Comparison of ENCODE assay signal across 16 cellular contexts in the genomic region with DNA sequence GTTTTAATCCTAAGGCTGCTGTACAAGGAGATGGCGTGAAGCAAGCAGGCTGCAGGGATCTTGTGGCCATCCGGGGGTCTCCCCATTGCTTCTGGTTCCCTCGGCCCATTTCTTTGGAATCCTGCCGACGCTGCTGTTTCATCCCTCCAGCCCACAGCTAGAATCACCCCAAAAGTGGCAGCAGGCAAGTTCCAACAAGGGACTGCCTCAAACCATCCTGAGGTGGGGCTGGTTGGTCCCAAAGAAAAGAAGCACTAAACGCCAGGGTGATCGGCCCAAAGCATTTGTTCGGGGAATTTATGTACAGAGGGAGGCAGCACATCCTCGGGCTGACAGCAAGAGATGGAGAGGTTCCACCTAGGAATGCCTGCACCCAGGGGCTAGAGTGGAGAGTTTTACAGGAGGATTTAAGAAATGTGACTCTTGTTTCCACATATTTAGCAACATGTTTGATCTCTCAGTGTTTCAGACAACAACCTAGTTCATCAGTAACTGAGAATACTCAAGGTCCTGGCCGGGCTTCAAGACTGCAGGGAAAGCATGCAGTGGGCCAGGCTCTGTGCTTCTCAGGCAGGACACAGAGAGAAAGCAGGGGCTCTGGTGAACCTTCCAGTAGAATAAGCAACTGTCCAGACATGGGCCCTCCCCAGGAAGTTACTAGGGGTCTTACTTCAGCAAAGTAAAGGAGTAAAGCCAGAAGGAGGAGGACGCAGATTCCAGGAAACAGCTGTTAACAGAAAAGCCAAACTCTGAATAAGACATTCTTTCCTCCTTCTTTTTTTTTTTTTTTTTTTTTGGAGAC. TPM values are rescaled to one million over a fixed set of nuclear protein-coding genes. Genes with fewer than 3 reads are reported as not detected.
A peak's percentile ranks its signal among the peaks of the same experiment; 100 is the strongest.
DNase-seq lines count a peak whose midpoint lies in the region; TF ChIP-seq lines count a peak whose summit lies in the region.
"Had no signal": no experiment of that assay in that cellular context is flagged by ENCODE, and none has a peak within 500 bp of the region (broad histone marks: within the 10 kb centered on the region; RNA-seq: fewer than 3 reads in every experiment).

No MANE protein-coding gene starts in this region.

- no peaks in the 10 kb centered on the region for H3K9me3 Mint-ChIP-seq in endothelial cell (ENCODE audit: unreplicated experiment)
- no peaks in the 10 kb centered on the region for H3K9me3 Mint-ChIP-seq in neural crest cell
- H3K9me3 Mint-ChIP-seq: natural killer cell treated with Interleukin-12 subunit alpha and Interleukin-12 subunit beta and Interleukin-15 and Interleukin-18, amount 100 ng/mL, for 72 hours had no signal

- H3K4me3 Mint-ChIP-seq in endothelial cell (ENCODE audit: unreplicated experiment) (peak overlapping the region; percentile 69), neural crest cell (peak overlapping the region; percentile 79)
- H3K4me3 Mint-ChIP-seq: natural killer cell treated with Interleukin-12 subunit alpha and Interleukin-12 subunit beta and Interleukin-15 and Interleukin-18, amount 100 ng/mL, for 72 hours had no signal

- H3K23ac ChIP-seq in mesendoderm (ENCODE audit: low read length): no peak overlapping the region

- H3K9ac ChIP-seq in BLaER1 (no peak overlapping the region), mesendoderm (ENCODE audit: low read length) (no peak overlapping the region)

- peaks cover 8% of the 10 kb centered on the region for H3K79me1 ChIP-seq in mesendoderm (ENCODE audit: low read length)

- no peak overlapping the region for H2BK120ac ChIP-seq in mesendoderm (ENCODE audit: low read depth, low read length)

- H2BK5ac ChIP-seq in mesendoderm (ENCODE audit: low read length): no peak overlapping the region

- H3K27ac Mint-ChIP-seq in endothelial cell (ENCODE audit: unreplicated experiment) (peak overlapping the region; percentile 81), neural crest cell (ENCODE audit: unreplicated experiment) (no peak overlapping the region)

- H2AFZ ChIP-seq in hepatocyte: no peak overlapping the region

- H4K8ac ChIP-seq in mesendoderm (ENCODE audit: low read depth, low read length): no peak overlapping the region

- H3K27me3 Mint-ChIP-seq in endothelial cell (ENCODE audit: unreplicated experiment) (peaks cover 12% of the 10 kb centered on the region), neural crest cell (ENCODE audit: low read depth) (no peaks in the 10 kb centered on the region)
- H3K27me3 Mint-ChIP-seq: natural killer cell treated with Interleukin-12 subunit alpha and Interleukin-12 subunit beta and Interleukin-15 and Interleukin-18, amount 100 ng/mL, for 72 hours had no signal

- no peaks in the 10 kb centered on the region for H3K9me2 ChIP-seq in hepatocyte (replicated peaks; ENCODE audit: insufficient read depth)

- no peak overlapping the region for H3K4ac ChIP-seq in mesendoderm (ENCODE audit: low read depth, low read length)

- no peaks in the 10 kb centered on the region for H3K27me3 ChIP-seq in BLaER1
- no peaks in the 10 kb centered on the region for H3K27me3 ChIP-seq in hepatocyte
- H3K27me3 ChIP-seq in H7 (ENCODE audit: control insufficient read depth, insufficient read depth, low read length): no peaks in the 10 kb centered on the region
- H3K27me3 ChIP-seq in mesendoderm (ENCODE audit: insufficient read depth, low read length, poor library complexity): no peaks in the 10 kb centered on the region

- 87% methylated on average over 11 of the region's 11 CpGs for WGBS in hepatocyte (ENCODE audit: low lambda C conversion rate, missing lambda C conversion rate)
- WGBS in mesendoderm (ENCODE audit: extremely low coverage, insufficient coverage, low lambda C conversion rate): no CpG with 5 or more reads among the region's 11 CpGs

- H3K4me1 ChIP-seq in BLaER1: peaks cover 46% of the 10 kb centered on the region
- peaks cover 10% of the 10 kb centered on the region for H3K4me1 ChIP-seq in hepatocyte (ENCODE audit: insufficient read depth)
- peaks cover 7% of the 10 kb centered on the region for H3K4me1 ChIP-seq in mesendoderm (ENCODE audit: control insufficient read depth, low read depth, low read length)

- TF ChIP-seq CTCF in endothelial cell (IDR thresholded peaks at IDR 0.05; ENCODE audit: unreplicated experiment): no peak
- TF ChIP-seq CTCF in neural crest cell (conservative IDR thresholded peaks at IDR 0.05): no peak
- no peak for TF ChIP-seq CTCF in hepatocyte (IDR thresholded peaks at IDR 0.05; ENCODE audit: poor library complexity)

- no peak overlapping the region for H4K5ac ChIP-seq in mesendoderm (ENCODE audit: low read length)

- DNase-seq in KBM-7 (peak; percentile 31), endothelial cell (ENCODE audit: low spot score) (peak; percentile 17), neural crest cell (ENCODE audit: low read depth, low spot score) (no peak), hepatocyte (ENCODE audit: low spot score) (no peak), H7 (no peak), mesendoderm (no peak)
- no peak for DNase-seq in stimulated activated CD4-positive, alpha-beta T cell treated with anti-CD3 and anti-CD28 coated beads, Interleukin-4, amount 100 ng/mL, for 24 hours
- DNase-seq: activated CD8-positive, alpha-beta memory T cell treated with anti-CD3 and anti-CD28 coated beads, Interleukin-2, amount 50 U/mL, for 4 hours; activated naive CD4-positive, alpha-beta T cell treated with Interleukin-2 at 50 U/mL for 16 hours; effector CD4-positive, alpha-beta T cell; NCI-H146; NCI-H446; substantia nigra had no signal

- H3K36me3 Mint-ChIP-seq in endothelial cell (ENCODE audit: low read depth, unreplicated experiment): peaks cover 13% of the 10 kb centered on the region
- H3K36me3 Mint-ChIP-seq in neural crest cell (ENCODE audit: low read depth): no peaks in the 10 kb centered on the region
- H3K36me3 Mint-ChIP-seq: natural killer cell treated with Interleukin-12 subunit alpha and Interleukin-12 subunit beta and Interleukin-15 and Interleukin-18, amount 100 ng/mL, for 72 hours had no signal

- H3K27ac ChIP-seq in BLaER1 (no peak overlapping the region), hepatocyte (no peak overlapping the region), mesendoderm (ENCODE audit: low read depth, low read length) (no peak overlapping the region)

- no peaks in the 10 kb centered on the region for H3K9me3 ChIP-seq in BLaER1
- H3K9me3 ChIP-seq in hepatocyte (ENCODE audit: low read depth): no peaks in the 10 kb centered on the region

- peaks cover 12% of the 10 kb centered on the region for H4K20me1 ChIP-seq in BLaER1
- peaks cover 8% of the 10 kb centered on the region for H4K20me1 ChIP-seq in hepatocyte (ENCODE audit: insufficient read depth, poor library complexity, severe bottlenecking)

- H3K56ac ChIP-seq in mesendoderm (ENCODE audit: low read length): no peak overlapping the region

- no peak overlapping the region for H2BK15ac ChIP-seq in mesendoderm (replicated peaks; ENCODE audit: low read depth)

- H3K36me3 ChIP-seq in BLaER1: no peaks in the 10 kb centered on the region
- no peaks in the 10 kb centered on the region for H3K36me3 ChIP-seq in hepatocyte (replicated peaks; ENCODE audit: insufficient read depth, low read depth)
- no peaks in the 10 kb centered on the region for H3K36me3 ChIP-seq in H7 (replicated peaks; ENCODE audit: control insufficient read depth, insufficient read depth, low read length)
- H3K36me3 ChIP-seq in mesendoderm (ENCODE audit: control insufficient read depth, insufficient read depth, low read length): no peaks in the 10 kb centered on the region

- 0 out of 2 replicates have a peak overlapping the region, but pooled peaks have one; percentile 2 for H3K4me2 ChIP-seq in BLaER1
- no peak overlapping the region for H3K4me2 ChIP-seq in hepatocyte
- H3K4me2 ChIP-seq in mesendoderm (ENCODE audit: low read length): no peak overlapping the region

- no peak overlapping the region for H2AK5ac ChIP-seq in mesendoderm (ENCODE audit: low read length)

- in situ Hi-C loops in KBM-7 (cut with MboI; ENCODE audit: low pct_unique_long_range_greater_than_20kb, low sequenced_read_pairs): no loop called here

- peaks cover 38% of the 10 kb centered on the region for H3K4me1 Mint-ChIP-seq in endothelial cell (ENCODE audit: unreplicated experiment)
- H3K4me1 Mint-ChIP-seq in neural crest cell: peaks cover 22% of the 10 kb centered on the region

- no peak overlapping the region for H3K4me3 ChIP-seq in BLaER1
- H3K4me3 ChIP-seq in hepatocyte: no peak overlapping the region
- no peak overlapping the region for H3K4me3 ChIP-seq in H7 (ENCODE audit: insufficient read depth, low read depth, low read length)
- no peak overlapping the region for H3K4me3 ChIP-seq in mesendoderm (ENCODE audit: low read length)

- no peak overlapping the region for H3K18ac ChIP-seq in mesendoderm (ENCODE audit: low read length)

- H3K79me2 ChIP-seq in hepatocyte (peaks cover 24% of the 10 kb centered on the region), mesendoderm (ENCODE audit: control insufficient read depth, insufficient read depth, low read length) (peaks cover 4% of the 10 kb centered on the region)

RNA-seq across cellular contexts. Expression of a gene that starts 4.3 kb away (rescaled TPM):
- total RNA-seq in endothelial cell (ENCODE audit: unreplicated experiment) (84.4 TPM), neural crest cell (105 and 106 TPM in 2 replicates), hepatocyte (34.8 and 47.5 TPM in 2 replicates)
- polyA plus RNA-seq in hepatocyte: 75.3 and 121 TPM in 2 replicates
- 45.7 and 89.0 TPM in 2 replicates for total RNA-seq in H7 (2014; rRNA removed; shearing (Covaris generic))
- polyA plus RNA-seq in mesendoderm (2013, experiment 1 of 2): 38.7 TPM
- polyA plus RNA-seq in mesendoderm (2013, experiment 2 of 2): 40.8 TPM

RNA-seq across cellular contexts. Expression of a gene that starts 11.1 kb away (rescaled TPM):
- 11.6 TPM for total RNA-seq in endothelial cell (ENCODE audit: unreplicated experiment)
- total RNA-seq in neural crest cell: 14.3 and 14.5 TPM in 2 replicates
- total RNA-seq in hepatocyte: 0.96 and 2.1 TPM in 2 replicates
- polyA plus RNA-seq in hepatocyte: 6.0 and 8.8 TPM in 2 replicates
- 25.6 and 32.7 TPM in 2 replicates for total RNA-seq in H7 (2014; rRNA removed; shearing (Covaris generic))
- 3.8 TPM for polyA plus RNA-seq in mesendoderm (2013, experiment 1 of 2)
- polyA plus RNA-seq in mesendoderm (2013, experiment 2 of 2): 4.0 TPM

RNA-seq across cellular contexts. Expression of a gene that starts 21.0 kb away (rescaled TPM):
- total RNA-seq in endothelial cell (ENCODE audit: unreplicated experiment) (26.7 TPM), neural crest cell (1.7 and 2.3 TPM in 2 replicates), hepatocyte (48.0 and 73.4 TPM in 2 replicates)
- polyA plus RNA-seq in hepatocyte: 136 and 184 TPM in 2 replicates
- 11.9 and 15.7 TPM in 2 replicates for total RNA-seq in H7 (2014; rRNA removed; shearing (Covaris generic))
- polyA plus RNA-seq in mesendoderm (2013, experiment 1 of 2): 7.0 TPM
- 6.5 TPM for polyA plus RNA-seq in mesendoderm (2013, experiment 2 of 2)
- total RNA-seq: HT1080 had no signal

RNA-seq across cellular contexts. Expression of a gene that starts 36.3 kb away (rescaled TPM):
- total RNA-seq in endothelial cell (ENCODE audit: unreplicated experiment) (114 TPM), neural crest cell (132 and 134 TPM in 2 replicates), hepatocyte (75.7 and 85.0 TPM in 2 replicates)
- 192 and 203 TPM in 2 replicates for polyA plus RNA-seq in hepatocyte
- 80.7 and 94.3 TPM in 2 replicates for total RNA-seq in H7 (2014; rRNA removed; shearing (Covaris generic))
- polyA plus RNA-seq in mesendoderm (2013, experiment 1 of 2): 173 TPM
- polyA plus RNA-seq in mesendoderm (2013, experiment 2 of 2): 175 TPM

RNA-seq across cellular contexts. Expression of a gene that starts 47.8 kb away (rescaled TPM):
- total RNA-seq in endothelial cell (ENCODE audit: unreplicated experiment) (71.0 TPM), neural crest cell (32.1 and 34.1 TPM in 2 replicates), hepatocyte (7.5 and 10.1 TPM in 2 replicates)
- polyA plus RNA-seq in hepatocyte: 15.3 and 21.3 TPM in 2 replicates
- total RNA-seq in H7 (2014; rRNA removed; shearing (Covaris generic)): 12.0 and 16.8 TPM in 2 replicates
- polyA plus RNA-seq in mesendoderm (2013, experiment 1 of 2): 39.1 TPM
- 38.3 TPM for polyA plus RNA-seq in mesendoderm (2013, experiment 2 of 2)

Comparison
In these comparisons a context has a peak if more than half of its experiments do, and no peak if none do; other contexts are left out.
1. DNase-seq: peak in KBM-7 (single experiment) and endothelial cell (single experiment); none in neural crest cell (single experiment), hepatocyte (single experiment), stimulated activated CD4-positive, alpha-beta T cell treated with anti-CD3 and anti-CD28 coated beads, Interleukin-4, amount 100 ng/mL, for 24 hours (single experiment), H7 (single experiment) and mesendoderm (single experiment).